In the genomic region with DNA sequence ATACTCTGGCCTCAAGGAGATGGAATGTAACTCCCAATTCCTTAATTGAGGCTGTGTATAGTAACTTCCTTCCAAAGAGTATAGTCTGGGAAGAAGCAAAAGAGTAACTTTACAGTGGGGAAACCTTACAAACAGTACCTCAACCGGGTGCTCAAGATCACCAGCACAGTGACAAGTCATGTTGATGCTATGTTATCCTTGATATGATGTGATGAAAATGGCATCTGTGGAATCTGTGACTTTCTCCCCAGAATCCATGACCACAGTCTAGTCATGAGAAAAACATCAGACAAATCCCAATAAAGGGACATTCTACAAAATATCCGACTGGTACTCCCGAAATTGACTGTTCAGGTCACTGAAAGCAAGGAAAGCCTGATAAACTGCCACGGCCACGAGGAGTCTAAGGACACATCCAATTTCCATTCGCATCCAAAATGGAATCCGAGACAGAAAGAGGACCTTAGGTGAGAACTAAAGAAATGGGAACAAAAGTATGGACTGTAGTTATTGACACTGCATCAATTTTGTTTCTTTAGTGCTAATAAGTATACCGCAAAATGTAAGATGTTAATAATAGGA, we compare ENCODE assay signal across 19 cellular contexts.
DNase-seq lines count a peak whose midpoint lies in the region; ATAC-seq and TF ChIP-seq lines count a peak whose summit lies in the region.
"Had no signal": no experiment of that assay in that cellular context is flagged by ENCODE, and none has a peak within 500 bp of the region (broad histone marks: within the 10 kb centered on the region; RNA-seq: fewer than 3 reads in every experiment).

No MANE protein-coding gene starts in this region.

- ATAC-seq in PC-3 (peak; percentile 79), HG02759 (IDR thresholded peaks at IDR 0.05; ENCODE audit: unreplicated experiment) (no peak), GM18867 (IDR thresholded peaks at IDR 0.05; ENCODE audit: unreplicated experiment) (no peak), psoas muscle (no peak)
- ATAC-seq: stimulated activated naive CD8-positive, alpha-beta T cell treated with anti-CD3 and anti-CD28 coated beads, Interleukin-15, Interleukin-2, amounts not matched to agents 100 U/mL and 50 U/mL, for 24 hours had no signal

- peak overlapping the region; percentile 17 for H3K27ac Mint-ChIP-seq in Caco-2 (ENCODE audit: unreplicated experiment)
- H3K27ac Mint-ChIP-seq in chondrocyte (ENCODE audit: unreplicated experiment): peak overlapping the region; percentile 88
- H3K27ac Mint-ChIP-seq: activated CD4-positive, alpha-beta T cell treated with anti-CD3 and anti-CD28 coated beads, Interleukin-2, amount 10 ng/mL, durations not matched to agents 24 days and 14 days had no signal

- CTCF ChIA-PET in Caco-2 (lab: Charles Lee) (interaction anchor here (0.7 to 1.0 kb wide), 4 partner anchors 98 to 271 kb away, joined by 3 to 6 read pairs (median 4); no protein-coding TSS in a partner anchor), PC-3 (lab: Charles Lee) (interaction anchor here (1.1 kb wide), 1 partner anchor 221 kb away, joined by 3 read pairs; no protein-coding TSS in a partner anchor)

- no peaks in the 10 kb centered on the region for H3K9me2 ChIP-seq in PC-3 (replicated peaks; ENCODE audit: low read length)

- H3K4me1 ChIP-seq in Caco-2: peaks cover 19% of the 10 kb centered on the region
- peaks cover 47% of the 10 kb centered on the region for H3K4me1 ChIP-seq in PC-3 (ENCODE audit: insufficient read depth, low read length)
- H3K4me1 ChIP-seq in psoas muscle: no peaks in the 10 kb centered on the region

- intact Hi-C loops in Caco-2 (cut with micrococcal nuclease; ENCODE audit: unreplicated experiment) (loop anchor here (10.0 kb wide), 2 partner anchors 220 to 270 kb away; no protein-coding TSS in a partner anchor), PC-3 (cut with micrococcal nuclease) (loop anchor here (1.0 to 2.0 kb wide), 4 partner anchors 21 to 272 kb away; no protein-coding TSS in a partner anchor), psoas muscle (cut with DNase I) (no loop called here)

- WGBS in psoas muscle, 3 donors: 69 to 85% (median 76%) methylated on average over 8 of the region's 8 CpGs

- H3K27me3 Mint-ChIP-seq in Caco-2 (ENCODE audit: insufficient read depth, unreplicated experiment) (no peaks in the 10 kb centered on the region), chondrocyte (ENCODE audit: low read depth) (no peaks in the 10 kb centered on the region)

- H4K20me1 ChIP-seq in PC-3 (ENCODE audit: low read length): no peaks in the 10 kb centered on the region

- peak overlapping the region; percentile 40 for H3K9ac ChIP-seq in PC-3 (ENCODE audit: low read length)

- H3K36me3 Mint-ChIP-seq in Caco-2 (ENCODE audit: insufficient read depth, unreplicated experiment): no peaks in the 10 kb centered on the region
- H3K36me3 Mint-ChIP-seq in chondrocyte (ENCODE audit: low read depth): no peaks in the 10 kb centered on the region

- peak overlapping the region; percentile 54 for H2AFZ ChIP-seq in PC-3 (ENCODE audit: low read length)

- H3K4me3 ChIP-seq in Caco-2 (ENCODE audit: low read depth, low read length) (no peak overlapping the region), PC-3 (ENCODE audit: low read length) (peak overlapping the region; percentile 47), psoas muscle (no peak overlapping the region)
- H3K4me3 ChIP-seq: lung had no signal

- H3K27me3 ChIP-seq in Caco-2 (replicated peaks; ENCODE audit: control insufficient read depth, insufficient read depth, low read length) (no peaks in the 10 kb centered on the region), PC-3 (ENCODE audit: low read length) (no peaks in the 10 kb centered on the region), psoas muscle (ENCODE audit: insufficient read depth in 3 of 3, low read length in 2 of 3) (no peaks in the 10 kb centered on the region)

- H3K79me2 ChIP-seq in PC-3 (ENCODE audit: low read length): peaks cover 24% of the 10 kb centered on the region

- H3K4me2 ChIP-seq in PC-3 (ENCODE audit: low read length): peak overlapping the region; percentile 53

- H3K27ac ChIP-seq in PC-3 (ENCODE audit: low read length) (peak overlapping the region; percentile 72), psoas muscle (no peak overlapping the region)

- no peaks in the 10 kb centered on the region for H3K36me3 ChIP-seq in Caco-2 (ENCODE audit: control insufficient read depth, insufficient read depth, low read length)
- no peaks in the 10 kb centered on the region for H3K36me3 ChIP-seq in PC-3 (ENCODE audit: low read depth, low read length)
- H3K36me3 ChIP-seq in psoas muscle (ENCODE audit: insufficient read depth in 1 of 2, low read depth in 1 of 2): no peaks in the 10 kb centered on the region

- POLR2A ChIA-PET in Caco-2 (lab: Charles Lee) (no interaction called here), PC-3 (lab: Charles Lee; ENCODE audit: unreplicated experiment) (no interaction called here)

- H3K9me3 ChIP-seq in Caco-2 (no peaks in the 10 kb centered on the region), PC-3 (ENCODE audit: low read length) (no peaks in the 10 kb centered on the region), psoas muscle (no peaks in the 10 kb centered on the region)

- no peak overlapping the region for H3K4me3 Mint-ChIP-seq in Caco-2 (ENCODE audit: unreplicated experiment)
- no peak overlapping the region for H3K4me3 Mint-ChIP-seq in chondrocyte (ENCODE audit: unreplicated experiment)
- H3K4me3 Mint-ChIP-seq: activated CD4-positive, alpha-beta T cell treated with anti-CD3 and anti-CD28 coated beads, Interleukin-2, amount 10 ng/mL, durations not matched to agents 24 days and 14 days had no signal

- BruUV-seq in Caco-2 (replicated peaks; lab: Mats Ljungman, UMichigan) (no TSS peak), PC-3 (replicated peaks; lab: Mats Ljungman, UMichigan) (no TSS peak)

- DNase-seq in Caco-2 (no peak), PC-3 (peak; percentile 98), chondrocyte (ENCODE audit: low spot score) (no peak), myocyte (ENCODE audit: low read depth) (peak; percentile 64), Kasumi-1 (lab: John Stamatoyannopoulos, UW) (no peak), psoas muscle (no peak)
- DNase-seq: activated CD4-positive, alpha-beta T cell treated with anti-CD3 and anti-CD28 coated beads, Interleukin-2, amount 10 ng/mL, durations not matched to agents 24 days and 14 days; activated naive CD4-positive, alpha-beta T cell; COR-L47; cortex of kidney; H7; head of caudate nucleus; NCI-H1694; NCI-H748 treated with DMSO at 0.1 percent for 48 hours; stimulated activated CD4-positive, alpha-beta T cell treated with anti-CD3 and anti-CD28 coated beads, Interleukin-4, amount 100 ng/mL, for 1 hour; stimulated activated naive CD8-positive, alpha-beta T cell treated with anti-CD3 and anti-CD28 coated beads, Interleukin-15, Interleukin-2, amounts not matched to agents 100 U/mL and 50 U/mL, for 24 hours had no signal

- H3K9me3 Mint-ChIP-seq in Caco-2 (ENCODE audit: unreplicated experiment): no peaks in the 10 kb centered on the region
- no peaks in the 10 kb centered on the region for H3K9me3 Mint-ChIP-seq in chondrocyte (ENCODE audit: low read depth)
- H3K9me3 Mint-ChIP-seq: activated CD4-positive, alpha-beta T cell treated with anti-CD3 and anti-CD28 coated beads, Interleukin-2, amount 10 ng/mL, durations not matched to agents 24 days and 14 days had no signal

- H3F3A ChIP-seq in PC-3 (ENCODE audit: low read length, unreplicated experiment): no peaks in the 10 kb centered on the region

- H3K4me1 Mint-ChIP-seq in Caco-2 (ENCODE audit: low read depth, unreplicated experiment): peaks cover 7% of the 10 kb centered on the region
- peaks cover 37% of the 10 kb centered on the region for H3K4me1 Mint-ChIP-seq in chondrocyte (ENCODE audit: low read depth)
- H3K4me1 Mint-ChIP-seq: activated CD4-positive, alpha-beta T cell treated with anti-CD3 and anti-CD28 coated beads, Interleukin-2, amount 10 ng/mL, durations not matched to agents 24 days and 14 days had no signal

- TF ChIP-seq CTCF in Caco-2 (IDR thresholded peaks at IDR 0.05; ENCODE audit: insufficient read depth in 1 of 2, low read depth in 1 of 2, low read length in 1 of 2, severe bottlenecking in 1 of 2, unreplicated experiment in 1 of 2): no peak
- no peak for TF ChIP-seq CTCF in PC-3 (conservative IDR thresholded peaks at IDR 0.05; ENCODE audit: low read depth, low read length)
- TF ChIP-seq CTCF in chondrocyte (IDR thresholded peaks at IDR 0.05): no peak
- TF ChIP-seq CTCF in psoas muscle (IDR thresholded peaks at IDR 0.05): no peak

Comparison
In these comparisons a context has a peak if more than half of its experiments do, and no peak if none do; other contexts are left out.
1. DNase-seq: peak in PC-3 (single experiment) and myocyte (single experiment); none in Caco-2 (0 of 2), chondrocyte (single experiment), Kasumi-1 (0 of 2) and psoas muscle (0 of 2).
2. intact Hi-C loops: an anchor here in Caco-2 (10.0 kb wide) and PC-3 (1.0 to 2.0 kb wide); none called in psoas muscle.